ENCODE assay signal across 9 cellular contexts in genomic region chr12:76028649-76029277, GRCh38. TPM values are rescaled to one million over a fixed set of nuclear protein-coding genes. Genes with fewer than 3 reads are reported as not detected.
A peak's percentile ranks its signal among the peaks of the same experiment; 100 is the strongest.
DNase-seq lines count a peak whose midpoint lies in the region; ATAC-seq and TF ChIP-seq lines count a peak whose summit lies in the region.
"Had no signal": no experiment of that assay in that cellular context is flagged by ENCODE, and none has a peak within 500 bp of the region (broad histone marks: within the 10 kb centered on the region; RNA-seq: fewer than 3 reads in every experiment).

No MANE protein-coding gene starts in this region.

- no peak for DNase-seq in GM23338 (ENCODE audit: low spot score)
- DNase-seq in T-helper 2 cell treated with Interferon-gamma antibody and Interleukin-4, amounts not matched to agents 5 μg/mL and 100 μg/mL, for 36 hours (ENCODE audit: low spot score) = no peak
- DNase-seq in fibroblast of mammary gland (ENCODE audit: low read depth) = peak; percentile 30
- DNase-seq in psoas muscle = no peak
- DNase-seq in NCI-H748 (lab: John Stamatoyannopoulos, UW; ENCODE audit: unreplicated experiment) = no peak
- no peak for DNase-seq in NCI-H345 treated with DMSO at 0.1 percent for 48 hours (lab: John Stamatoyannopoulos, UW; ENCODE audit: unreplicated experiment)
- DNase-seq in central memory CD4-positive, alpha-beta T cell = no peak
- DNase-seq: retina had no signal

- H2AFZ ChIP-seq in GM23338 = no peak overlapping the region

- H3K36me3 Mint-ChIP-seq in GM23338 (ENCODE audit: low read depth) = peaks cover 31% of the 10 kb centered on the region
- H3K36me3 Mint-ChIP-seq in T-helper 2 cell treated with Interferon-gamma antibody and Interleukin-4, amounts not matched to agents 5 μg/mL and 100 μg/mL, for 36 hours (ENCODE audit: low read depth) = peaks cover 44% of the 10 kb centered on the region

- no peaks in the 10 kb centered on the region for H3K9me2 ChIP-seq in GM23338 (ENCODE audit: insufficient read depth)

- no peaks in the 10 kb centered on the region for H4K20me1 ChIP-seq in GM23338 (replicated peaks; ENCODE audit: insufficient read depth)

- H3K36me3 ChIP-seq in GM23338 (ENCODE audit: insufficient read depth) (peaks cover 3% of the 10 kb centered on the region; the same call in 1 of the 2 replicates), psoas muscle (ENCODE audit: insufficient read depth in 1 of 2, low read depth in 1 of 2) (no peaks in the 10 kb centered on the region)

- H3K27me3 ChIP-seq in GM23338 (ENCODE audit: insufficient read depth) (peaks cover 16% of the 10 kb centered on the region), psoas muscle (ENCODE audit: insufficient read depth in 3 of 3, low read length in 2 of 3) (peaks cover 0 to 41% (median 3%) of the 10 kb centered on the region in 3 donors)

- peaks cover 3% of the 10 kb centered on the region; the same call in 1 of the 3 replicates for H3K9me3 Mint-ChIP-seq in GM23338
- H3K9me3 Mint-ChIP-seq in T-helper 2 cell treated with Interferon-gamma antibody and Interleukin-4, amounts not matched to agents 5 μg/mL and 100 μg/mL, for 36 hours = no peaks in the 10 kb centered on the region

- no peak overlapping the region for H3K27ac Mint-ChIP-seq in GM23338
- H3K27ac Mint-ChIP-seq in T-helper 2 cell treated with Interferon-gamma antibody and Interleukin-4, amounts not matched to agents 5 μg/mL and 100 μg/mL, for 36 hours = peak overlapping the region; percentile 76

- WGBS in psoas muscle, 3 donors = 66 to 85% (median 73%) methylated on average over 2 of the region's 2 CpGs

- H3K4me1 Mint-ChIP-seq in GM23338 = peaks cover 38% of the 10 kb centered on the region
- H3K4me1 Mint-ChIP-seq in T-helper 2 cell treated with Interferon-gamma antibody and Interleukin-4, amounts not matched to agents 5 μg/mL and 100 μg/mL, for 36 hours (ENCODE audit: low read depth) = peaks cover 56% of the 10 kb centered on the region

- peak overlapping the region; percentile 94 for H3K4me3 Mint-ChIP-seq in GM23338
- peak overlapping the region; percentile 98 for H3K4me3 Mint-ChIP-seq in T-helper 2 cell treated with Interferon-gamma antibody and Interleukin-4, amounts not matched to agents 5 μg/mL and 100 μg/mL, for 36 hours

- no peaks in the 10 kb centered on the region for H3K9me3 ChIP-seq in psoas muscle

- TF ChIP-seq CTCF in GM23338 (conservative IDR thresholded peaks at IDR 0.05; ENCODE audit: low read depth in 2 of 2) (no peak), fibroblast of mammary gland (conservative IDR thresholded peaks at IDR 0.05; ENCODE audit: control insufficient read depth, insufficient read depth, low read depth, low read length) (no peak), psoas muscle (IDR thresholded peaks at IDR 0.05) (no peak)

- ATAC-seq in GM23338 (no peak), psoas muscle (no peak), HG03469 (IDR thresholded peaks at IDR 0.05; ENCODE audit: unreplicated experiment) (no peak)

- intact Hi-C loops in psoas muscle (cut with DNase I) = loop anchor here in 1 of 2 donors (5.0 kb wide), 1 partner anchor 211 kb away; no protein-coding TSS in a partner anchor

- H3K27me3 Mint-ChIP-seq in GM23338 (ENCODE audit: insufficient read depth, low read depth, poor library complexity) = peaks cover 9% of the 10 kb centered on the region
- peaks cover 3% of the 10 kb centered on the region for H3K27me3 Mint-ChIP-seq in T-helper 2 cell treated with Interferon-gamma antibody and Interleukin-4, amounts not matched to agents 5 μg/mL and 100 μg/mL, for 36 hours (ENCODE audit: low read depth)

- no peaks in the 10 kb centered on the region for H3F3A ChIP-seq in GM23338 (replicated peaks; ENCODE audit: low read depth)

- peak overlapping the region; percentile 77 for H3K4me2 ChIP-seq in GM23338

- H3K79me2 ChIP-seq in GM23338 (replicated peaks; ENCODE audit: insufficient read depth) = peaks cover 17% of the 10 kb centered on the region

- peaks cover 30% of the 10 kb centered on the region for H3K4me1 ChIP-seq in GM23338 (ENCODE audit: insufficient read depth)
- H3K4me1 ChIP-seq in psoas muscle = peaks cover 6% of the 10 kb centered on the region

- peak overlapping the region; percentile 80 for H3K4me3 ChIP-seq in GM23338
- H3K4me3 ChIP-seq in fibroblast of mammary gland (ENCODE audit: control insufficient read depth, low read depth, low read length) = peak overlapping the region; percentile 94
- H3K4me3 ChIP-seq in psoas muscle = peak overlapping the region; percentile 84

- H3K27ac ChIP-seq in GM23338 (ENCODE audit: low read depth) (no peak overlapping the region), psoas muscle (no peak overlapping the region)

TF ChIP-seq in GM23338, 12 proteins besides CTCF, POLR2A, EP300 and RAD21:
- TF ChIP-seq ZNF462 (CRISPR knock-in tag; IDR thresholded peaks at IDR 0.05) = no peak
- TF ChIP-seq ETS1 (IDR thresholded peaks at IDR 0.05) = no peak
- no peak for TF ChIP-seq EZH2 (IDR thresholded peaks at IDR 0.05; ENCODE audit: low read depth, unreplicated experiment)

RNA-seq across cellular contexts. Expression of gene PHLDA1, which starts 2.8 kb away (rescaled TPM):
- total RNA-seq in GM23338 (2014; rRNA removed; shearing (Covaris generic)) = 19.3 and 21.6 TPM in 2 replicates
- polyA plus RNA-seq in GM23338 (2016; fragmentation: Nextera tagmentation; extraction: Ambion mirVana) (11.6 and 11.7 TPM in 2 replicates), psoas muscle (10 to 100 TPM in 1 of 3 donors, 1 to 10 TPM in 1, under 1 TPM in 1; 0.73 to 35.6 (median 3.5) TPM)
- 1 to 10 TPM; 2.2 to 3.7 (median 3.1) TPM for total RNA-seq in psoas muscle

RNA-seq across cellular contexts. Expression of gene NAP1L1, which starts 55.7 kb away (rescaled TPM):
- 658 and 693 TPM in 2 replicates for total RNA-seq in GM23338 (2014; rRNA removed; shearing (Covaris generic))
- 996 and 999 TPM in 2 replicates for polyA plus RNA-seq in GM23338 (2016; fragmentation: Nextera tagmentation; extraction: Ambion mirVana)
- 100 to 1,000 TPM; 245 to 341 (median 291) TPM for total RNA-seq in psoas muscle
- 100 to 1,000 TPM; 201 to 324 (median 231) TPM for polyA plus RNA-seq in psoas muscle
